12 cellular contexts compared by ENCODE assay signal in genomic region chr3:72134989-72135451, GRCh38.
DNase-seq lines count a peak whose midpoint lies in the region; ATAC-seq and TF ChIP-seq lines count a peak whose summit lies in the region.
"Had no signal": no experiment of that assay in that cellular context is flagged by ENCODE, and none has a peak within 500 bp of the region (broad histone marks: within the 10 kb centered on the region; RNA-seq: fewer than 3 reads in every experiment).

No MANE protein-coding gene starts in this region.

- no peaks in the 10 kb centered on the region for H3K27me3 ChIP-seq in right lobe of liver
- H3K27me3 ChIP-seq in foreskin keratinocyte, result peaks cover 64% of the 10 kb centered on the region
- H3K27me3 ChIP-seq: SJSA1 had no signal

- no peak overlapping the region for H3K27ac ChIP-seq in right lobe of liver
- no peak overlapping the region for H3K27ac ChIP-seq in foreskin keratinocyte
- H3K27ac ChIP-seq: parathyroid adenoma, SJSA1 had no signal

- intact Hi-C loops in right lobe of liver (cut with DNase I) (no loop called here), sciatic nerve (cut with DNase I) (no loop called here)

- 82% methylated on average over 4 of the region's 6 CpGs for WGBS in right lobe of liver (ENCODE audit: insufficient coverage, low coverage, low lambda C conversion rate, missing lambda C conversion rate)

- peak; percentile 37 for DNase-seq in GM12865 (ENCODE audit: low read depth)
- no peak for DNase-seq in right lobe of liver
- no peak for DNase-seq in NCI-H1930 (lab: John Stamatoyannopoulos, UW)
- DNase-seq in sciatic nerve (ENCODE audit: low spot score), result no peak
- no peak for DNase-seq in foreskin keratinocyte
- DNase-seq: NCI-H446 had no signal

- TF ChIP-seq CTCF in GM12865 (IDR thresholded peaks at IDR 0.05; ENCODE audit: insufficient read depth, low read depth, low read length, missing control alignments) (no peak), right lobe of liver (IDR thresholded peaks at IDR 0.05) (no peak), foreskin keratinocyte (conservative IDR thresholded peaks at IDR 0.05) (no peak)

- H3K4me1 Mint-ChIP-seq in activated naive CD8-positive, alpha-beta T cell (ENCODE audit: low read depth), result peaks cover 43% of the 10 kb centered on the region

- no peak for TF ChIP-seq POLR2A in right lobe of liver (IDR thresholded peaks at IDR 0.05)

- H3K4me3 Mint-ChIP-seq in activated naive CD8-positive, alpha-beta T cell, result peak overlapping the region; percentile 46

- no peaks in the 10 kb centered on the region for H3K9me3 Mint-ChIP-seq in activated naive CD8-positive, alpha-beta T cell (ENCODE audit: low read depth)

- no peaks in the 10 kb centered on the region for H3K36me3 Mint-ChIP-seq in activated naive CD8-positive, alpha-beta T cell

- peak; percentile 58 for ATAC-seq in GM19328 (IDR thresholded peaks at IDR 0.05; ENCODE audit: unreplicated experiment)
- ATAC-seq in HG03442 (IDR thresholded peaks at IDR 0.05; ENCODE audit: unreplicated experiment), result peak; percentile 56
- no peak for ATAC-seq in right lobe of liver
- ATAC-seq in sciatic nerve, result no peak
- ATAC-seq in foreskin keratinocyte, result no peak
- ATAC-seq: left lobe of liver had no signal

- H3K4me1 ChIP-seq in right lobe of liver (peaks cover 0 to 4% (median 1%) of the 10 kb centered on the region in 4 donors), foreskin keratinocyte (no peaks in the 10 kb centered on the region)
- H3K4me1 ChIP-seq: parathyroid adenoma had no signal

- no peak overlapping the region for H3K4me3 ChIP-seq in GM12865 (ENCODE audit: low read depth, low read length)
- H3K4me3 ChIP-seq in right lobe of liver, result no peak overlapping the region
- H3K4me3 ChIP-seq: SJSA1 had no signal

- H3K27me3 Mint-ChIP-seq in activated naive CD8-positive, alpha-beta T cell, result no peaks in the 10 kb centered on the region

- H3K9me3 ChIP-seq in right lobe of liver, result no peaks in the 10 kb centered on the region
- H3K9me3 ChIP-seq: SJSA1 had no signal

- H3K27ac Mint-ChIP-seq in activated naive CD8-positive, alpha-beta T cell, result peak overlapping the region; percentile 91

- H3K36me3 ChIP-seq in right lobe of liver, result no peaks in the 10 kb centered on the region
- H3K36me3 ChIP-seq: SJSA1 had no signal

Comparison
In these comparisons a context has a peak if more than half of its experiments do, and no peak if none do; other contexts are left out.
1. ATAC-seq: peak in GM19328 (single experiment) and HG03442 (single experiment); none in right lobe of liver (0 of 4), sciatic nerve (single experiment) and foreskin keratinocyte (single experiment).